In the genomic region with DNA sequence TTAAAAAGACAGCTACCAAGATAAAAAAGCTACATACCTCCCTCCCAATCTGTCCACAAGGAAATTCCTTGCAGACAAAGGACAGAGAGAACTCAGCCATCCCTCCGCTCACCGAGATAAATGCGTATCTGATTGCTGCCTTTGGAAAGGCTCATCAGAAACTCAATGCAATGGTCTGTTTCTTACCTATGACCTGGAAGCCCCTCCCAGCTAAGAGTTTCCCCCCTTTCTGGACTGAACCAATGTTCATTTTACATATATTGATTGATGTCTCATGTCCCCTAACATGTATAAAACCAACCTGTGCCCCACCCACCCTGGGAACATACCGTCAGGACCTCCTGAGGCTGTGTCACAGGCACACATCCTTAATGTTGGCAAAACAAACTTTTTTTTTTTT, we compare ENCODE assay signal across 20 cellular contexts.
"Had no signal": no experiment of that assay in that cellular context is flagged by ENCODE, and none has a peak within 500 bp of the region (broad histone marks: within the 10 kb centered on the region; RNA-seq: fewer than 3 reads in every experiment).

No MANE protein-coding gene starts in this region.

- H3K79me2 ChIP-seq: parathyroid adenoma had no signal

- H3K9me3 ChIP-seq: thoracic aorta, upper lobe of left lung had no signal

- H3K27me3 ChIP-seq: upper lobe of left lung had no signal

- H3K27me3 Mint-ChIP-seq: activated CD8-positive, alpha-beta memory T cell treated with anti-CD3 and anti-CD28 coated beads, Interleukin-2, amount 10 ng/mL, durations not matched to agents 7 days and 5 days; activated CD8-positive, alpha-beta T cell treated with anti-CD3 and anti-CD28 coated beads for 36 hours; activated naive CD8-positive, alpha-beta T cell treated with anti-CD3 and anti-CD28 coated beads for 36 hours; naive thymus-derived CD8-positive, alpha-beta T cell had no signal

- H3K27ac ChIP-seq: epithelial cell of prostate, parathyroid adenoma, thoracic aorta, upper lobe of left lung had no signal

- H3K4me1 ChIP-seq: parathyroid adenoma, upper lobe of left lung had no signal

- H3K9me3 Mint-ChIP-seq: activated CD8-positive, alpha-beta T cell treated with anti-CD3 and anti-CD28 coated beads for 36 hours; activated naive CD8-positive, alpha-beta T cell treated with anti-CD3 and anti-CD28 coated beads for 36 hours; immature natural killer cell; mesothelial cell of epicardium; naive thymus-derived CD8-positive, alpha-beta T cell had no signal

- H3K4me3 Mint-ChIP-seq: activated CD8-positive, alpha-beta memory T cell treated with anti-CD3 and anti-CD28 coated beads, Interleukin-2, amount 10 ng/mL, durations not matched to agents 7 days and 5 days; activated CD8-positive, alpha-beta T cell treated with anti-CD3 and anti-CD28 coated beads for 36 hours; activated naive CD8-positive, alpha-beta T cell treated with anti-CD3 and anti-CD28 coated beads for 36 hours; immature natural killer cell; mesothelial cell of epicardium; naive thymus-derived CD8-positive, alpha-beta T cell had no signal

- H3K27ac Mint-ChIP-seq: activated CD8-positive, alpha-beta memory T cell treated with anti-CD3 and anti-CD28 coated beads, Interleukin-2, amount 10 ng/mL, durations not matched to agents 7 days and 5 days; activated CD8-positive, alpha-beta T cell treated with anti-CD3 and anti-CD28 coated beads for 36 hours; activated naive CD8-positive, alpha-beta T cell treated with anti-CD3 and anti-CD28 coated beads for 36 hours; immature natural killer cell; mesothelial cell of epicardium had no signal

- ATAC-seq: activated CD8-positive, alpha-beta memory T cell treated with anti-CD3 and anti-CD28 coated beads, Interleukin-2, amount 10 ng/mL, durations not matched to agents 7 days and 5 days; activated CD8-positive, alpha-beta T cell treated with anti-CD3 and anti-CD28 coated beads for 36 hours; left lobe of liver; naive thymus-derived CD8-positive, alpha-beta T cell; right cardiac atrium had no signal

- H3K4me3 ChIP-seq: lung, thoracic aorta, upper lobe of left lung had no signal

- H2AFZ ChIP-seq: parathyroid adenoma had no signal

- DNase-seq: activated CD4-positive, alpha-beta T cell treated with anti-CD3 and anti-CD28 coated beads for 48 hours; activated CD8-positive, alpha-beta memory T cell treated with anti-CD3 and anti-CD28 coated beads, Interleukin-2, amount 10 ng/mL, durations not matched to agents 7 days and 5 days; activated CD8-positive, alpha-beta T cell treated with anti-CD3 and anti-CD28 coated beads for 36 hours; activated effector memory CD4-positive, alpha-beta T cell treated with anti-CD3 and anti-CD28 coated beads, Interleukin-2, amount 50 U/mL, for 16 hours; activated naive CD8-positive, alpha-beta T cell treated with anti-CD3 and anti-CD28 coated beads for 36 hours; activated T-cell treated with anti-CD3 and anti-CD28 coated beads for 4 hours; amniotic stem cell; immature natural killer cell; naive thymus-derived CD8-positive, alpha-beta T cell; right cardiac atrium; stimulated activated CD4-positive, alpha-beta T cell treated with anti-CD3 and anti-CD28 coated beads, Interleukin-4, amount 100 ng/mL, for 24 hours; stimulated activated naive CD4-positive, alpha-beta T cell treated with Interleukin-2 at 50 U/mL for 16 hours; SW 1271 had no signal

- H3K9ac ChIP-seq: parathyroid adenoma had no signal

- H3K36me3 Mint-ChIP-seq: activated naive CD8-positive, alpha-beta T cell treated with anti-CD3 and anti-CD28 coated beads for 36 hours had no signal
